ENCODE assay signal across 9 cellular contexts in genomic region chr6:26473429-26473757, GRCh38. TPM values are rescaled to one million over a fixed set of nuclear protein-coding genes. Genes with fewer than 3 reads are reported as not detected.
DNase-seq lines count a peak whose midpoint lies in the region; ATAC-seq and TF ChIP-seq lines count a peak whose summit lies in the region.
"Had no signal": no experiment of that assay in that cellular context is flagged by ENCODE, and none has a peak within 500 bp of the region (broad histone marks: within the 10 kb centered on the region; RNA-seq: fewer than 3 reads in every experiment).

No MANE protein-coding gene starts in this region.

- no peak for TF ChIP-seq RAD21 in liver (IDR thresholded peaks at IDR 0.05)

- peaks cover 8% of the 10 kb centered on the region in 2 donors for H3K9me3 Mint-ChIP-seq in activated T-cell treated with anti-CD3 and anti-CD28 coated beads, Interleukin-2, amount 50 U/mL, for 72 hours

- DNase-seq in activated T-cell treated with anti-CD3 and anti-CD28 coated beads, Interleukin-2, amount 50 U/mL, for 72 hours: no peak
- DNase-seq in activated T-cell treated with anti-CD3 and anti-CD28 coated beads, Interleukin-2, amount 50 U/mL, for 1 hour: no peak
- DNase-seq in adipocyte (ENCODE audit: low read depth) (no peak), tibial nerve (ENCODE audit: low spot score in 2 of 2) (no peak), NCI-H2029 treated with DMSO at 0.1 percent for 48 hours (lab: John Stamatoyannopoulos, UW) (no peak), NCI-H2171 treated with DMSO at 0.1 percent for 48 hours (lab: John Stamatoyannopoulos, UW) (no peak), NCI-H69 (lab: John Stamatoyannopoulos, UW) (no peak)

- no peak for TF ChIP-seq EP300 in tibial nerve (IDR thresholded peaks at IDR 0.05)

- peak overlapping the region; percentile 96 to 100 for H3K4me3 Mint-ChIP-seq in activated T-cell treated with anti-CD3 and anti-CD28 coated beads, Interleukin-2, amount 50 U/mL, for 72 hours

- no peaks in the 10 kb centered on the region for H3K27me3 Mint-ChIP-seq in activated T-cell treated with anti-CD3 and anti-CD28 coated beads, Interleukin-2, amount 50 U/mL, for 72 hours (ENCODE audit: low read depth)

- peaks cover 42% of the 10 kb centered on the region for H3K4me1 Mint-ChIP-seq in activated T-cell treated with anti-CD3 and anti-CD28 coated beads, Interleukin-2, amount 50 U/mL, for 72 hours (ENCODE audit: low read depth)

- H3K36me3 Mint-ChIP-seq in activated T-cell treated with anti-CD3 and anti-CD28 coated beads, Interleukin-2, amount 50 U/mL, for 72 hours (ENCODE audit: insufficient read depth in 2 of 2): peaks cover 20 to 40% of the 10 kb centered on the region in 2 donors

- ATAC-seq in activated T-cell treated with anti-CD3 and anti-CD28 coated beads, Interleukin-2, amount 50 U/mL, for 72 hours (replicated peaks in 1 of 2): no peak

- H3K4me3 ChIP-seq in adipocyte (ENCODE audit: low read length) (peak overlapping the region; percentile 88), liver (ENCODE audit: low read depth in 1 of 3, low read length in 3 of 3) (peak overlapping the region; percentile 52 to 85 (median 83)), tibial nerve (peak overlapping the region; percentile 30 to 60 (median 45))

- H3K27ac Mint-ChIP-seq in activated T-cell treated with anti-CD3 and anti-CD28 coated beads, Interleukin-2, amount 50 U/mL, for 72 hours: peak overlapping the region; percentile 100

- no peak for TF ChIP-seq CTCF in liver (IDR thresholded peaks at IDR 0.05; ENCODE audit: low read depth, low read length, missing input control)
- no peak for TF ChIP-seq CTCF in tibial nerve (IDR thresholded peaks at IDR 0.05)

- H3K9me3 ChIP-seq in adipocyte (ENCODE audit: control insufficient read depth, low read length) (no peaks in the 10 kb centered on the region), liver (ENCODE audit: control insufficient read depth in 4 of 4, low read length in 3 of 4) (peaks cover 0 to 3% (median 0%) of the 10 kb centered on the region in 4 donors), tibial nerve (peaks cover 0 to 8% (median 0%) of the 10 kb centered on the region in 4 donors)

- WGBS in liver: 86% methylated on average over 1 of the region's 1 CpG
- 70 to 79% methylated on average over 1 of the region's 1 CpG for WGBS in tibial nerve, 2 donors

- H3K36me3 ChIP-seq in adipocyte (ENCODE audit: control insufficient read depth, insufficient read depth, low read length, severe bottlenecking) (peaks cover 8% of the 10 kb centered on the region), liver (ENCODE audit: control insufficient read depth in 4 of 4, insufficient read depth in 3 of 4, low read depth in 1 of 4, low read length in 3 of 4) (peaks cover 0 to 5% (median 4%) of the 10 kb centered on the region in 4 donors), tibial nerve (peaks cover 0 to 17% (median 0%) of the 10 kb centered on the region in 3 donors)

- H3K27me3 ChIP-seq in adipocyte (replicated peaks; ENCODE audit: control insufficient read depth, insufficient read depth, low read length): no peaks in the 10 kb centered on the region
- H3K27me3 ChIP-seq in liver (ENCODE audit: control insufficient read depth in 4 of 4, insufficient read depth in 4 of 4, low read length in 3 of 4): no peaks in the 10 kb centered on the region
- no peaks in the 10 kb centered on the region for H3K27me3 ChIP-seq in tibial nerve

- peak overlapping the region; percentile 87 for H3K9ac ChIP-seq in adipocyte (ENCODE audit: low read length)
- peak overlapping the region; percentile 70 to 99 for H3K9ac ChIP-seq in liver (ENCODE audit: low read depth in 1 of 2, low read length in 2 of 2)

- H3K4me1 ChIP-seq in adipocyte (ENCODE audit: control insufficient read depth, insufficient read depth, low read length): peaks cover 17% of the 10 kb centered on the region
- peaks cover 3 to 10% (median 7%) of the 10 kb centered on the region in 4 donors for H3K4me1 ChIP-seq in liver (ENCODE audit: control insufficient read depth in 4 of 4, insufficient read depth in 4 of 4, low read length in 3 of 4)
- H3K4me1 ChIP-seq in tibial nerve: peaks cover 0 to 39% (median 16%) of the 10 kb centered on the region in 4 donors

- H3K27ac ChIP-seq in liver (ENCODE audit: low read depth in 1 of 2, low read length in 2 of 2): peak overlapping the region; percentile 94 to 95
- peak overlapping the region; percentile 47 to 93 (median 88) for H3K27ac ChIP-seq in tibial nerve

- TF ChIP-seq POLR2A in tibial nerve (IDR thresholded peaks at IDR 0.05): no peak

TF ChIP-seq in liver, 16 proteins besides CTCF, POLR2A, EP300 and RAD21:
- TF ChIP-seq EGR1 (IDR thresholded peaks at IDR 0.05; ENCODE audit: low read depth in 2 of 2): no peak
- no peak for TF ChIP-seq HNF4A (conservative IDR thresholded peaks at IDR 0.05)

RNA-seq across cellular contexts. Expression of gene BTN2A1, which starts 15.6 kb away (rescaled TPM):
- 10 to 100 TPM; 24.3 to 25.7 TPM for total RNA-seq in activated T-cell treated with anti-CD3 and anti-CD28 coated beads, Interleukin-2, amount 50 U/mL, for 72 hours
- total RNA-seq in liver (1 to 10 TPM; 4.8 to 5.5 TPM), tibial nerve (10 to 100 TPM; 15.7 to 29.0 (median 17.1) TPM)
- 1 to 10 TPM; 2.7 to 5.9 TPM for polyA plus RNA-seq in liver

RNA-seq across cellular contexts. Expression of gene BTN1A1, which starts 26.7 kb away (rescaled TPM):
- total RNA-seq in activated T-cell treated with anti-CD3 and anti-CD28 coated beads, Interleukin-2, amount 50 U/mL, for 72 hours: under 1 TPM in 1 of 2 donors, not detected in 1; 0.10 TPM
- not detected for total RNA-seq in liver
- polyA plus RNA-seq in liver: under 1 TPM in 1 of 2 donors, not detected in 1; 0.06 TPM
- not detected for total RNA-seq in tibial nerve
- total RNA-seq: Daoy had no signal

RNA-seq across cellular contexts. Expression of gene BTN3A3, which starts 33.1 kb away (rescaled TPM):
- total RNA-seq in activated T-cell treated with anti-CD3 and anti-CD28 coated beads, Interleukin-2, amount 50 U/mL, for 72 hours: 10 to 100 TPM; 35.9 to 38.3 TPM
- total RNA-seq in liver: 10 to 100 TPM in 1 of 2 donors, 1 to 10 TPM in 1; 3.2 to 11.6 TPM
- polyA plus RNA-seq in liver: 1 to 10 TPM; 2.2 to 5.9 TPM
- 10 to 100 TPM in 3 of 4 donors, 1 to 10 TPM in 1; 9.4 to 27.8 (median 14.0) TPM for total RNA-seq in tibial nerve
